Comparison of ENCODE assay signal across 1 cellular context in the genomic region with DNA sequence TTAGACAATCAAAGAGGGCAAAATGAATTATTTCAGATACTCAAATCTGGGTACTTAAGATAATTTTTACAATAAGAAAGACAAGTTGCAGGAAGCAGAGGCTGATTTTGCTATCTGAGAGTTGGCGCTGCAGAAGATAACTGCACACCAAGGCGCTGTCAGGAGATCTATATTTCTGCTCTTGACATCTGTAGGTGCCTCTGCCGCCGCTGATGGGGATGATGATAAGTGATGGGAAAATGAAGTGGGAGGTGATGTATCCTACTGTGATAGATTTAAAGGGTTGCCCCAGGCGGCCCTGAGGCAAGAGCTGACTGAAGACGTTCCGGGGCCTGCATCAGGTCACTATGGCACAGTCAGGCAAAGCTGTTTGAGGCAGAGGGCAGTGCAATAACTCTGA.
TF ChIP-seq lines count a peak whose summit lies in the region.

No MANE protein-coding gene starts in this region.

TF ChIP-seq in GM23338, 12 proteins besides CTCF, POLR2A, EP300 and RAD21 (continued from another document):
- TF ChIP-seq, protein P1, sequence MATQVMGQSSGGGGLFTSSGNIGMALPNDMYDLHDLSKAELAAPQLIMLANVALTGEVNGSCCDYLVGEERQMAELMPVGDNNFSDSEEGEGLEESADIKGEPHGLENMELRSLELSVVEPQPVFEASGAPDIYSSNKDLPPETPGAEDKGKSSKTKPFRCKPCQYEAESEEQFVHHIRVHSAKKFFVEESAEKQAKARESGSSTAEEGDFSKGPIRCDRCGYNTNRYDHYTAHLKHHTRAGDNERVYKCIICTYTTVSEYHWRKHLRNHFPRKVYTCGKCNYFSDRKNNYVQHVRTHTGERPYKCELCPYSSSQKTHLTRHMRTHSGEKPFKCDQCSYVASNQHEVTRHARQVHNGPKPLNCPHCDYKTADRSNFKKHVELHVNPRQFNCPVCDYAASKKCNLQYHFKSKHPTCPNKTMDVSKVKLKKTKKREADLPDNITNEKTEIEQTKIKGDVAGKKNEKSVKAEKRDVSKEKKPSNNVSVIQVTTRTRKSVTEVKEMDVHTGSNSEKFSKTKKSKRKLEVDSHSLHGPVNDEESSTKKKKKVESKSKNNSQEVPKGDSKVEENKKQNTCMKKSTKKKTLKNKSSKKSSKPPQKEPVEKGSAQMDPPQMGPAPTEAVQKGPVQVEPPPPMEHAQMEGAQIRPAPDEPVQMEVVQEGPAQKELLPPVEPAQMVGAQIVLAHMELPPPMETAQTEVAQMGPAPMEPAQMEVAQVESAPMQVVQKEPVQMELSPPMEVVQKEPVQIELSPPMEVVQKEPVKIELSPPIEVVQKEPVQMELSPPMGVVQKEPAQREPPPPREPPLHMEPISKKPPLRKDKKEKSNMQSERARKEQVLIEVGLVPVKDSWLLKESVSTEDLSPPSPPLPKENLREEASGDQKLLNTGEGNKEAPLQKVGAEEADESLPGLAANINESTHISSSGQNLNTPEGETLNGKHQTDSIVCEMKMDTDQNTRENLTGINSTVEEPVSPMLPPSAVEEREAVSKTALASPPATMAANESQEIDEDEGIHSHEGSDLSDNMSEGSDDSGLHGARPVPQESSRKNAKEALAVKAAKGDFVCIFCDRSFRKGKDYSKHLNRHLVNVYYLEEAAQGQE (IDR thresholded peaks at IDR 0.05; ENCODE audit: unreplicated experiment): no peak
- TF ChIP-seq EZH2 (IDR thresholded peaks at IDR 0.05; ENCODE audit: low read depth, unreplicated experiment) (no peak), CREB1 (CRISPR knock-in tag; IDR thresholded peaks at IDR 0.05; ENCODE audit: low read depth) (no peak), EZH2phosphoT487 (IDR thresholded peaks at IDR 0.05; ENCODE audit: unreplicated experiment) (no peak), ZNF114 (CRISPR knock-in tag; IDR thresholded peaks at IDR 0.05) (no peak), STAT1 (IDR thresholded peaks at IDR 0.05; ENCODE audit: unreplicated experiment) (no peak), POLR2AphosphoS5 (IDR thresholded peaks at IDR 0.05; ENCODE audit: low read depth) (no peak), ZNF331 (CRISPR knock-in tag; IDR thresholded peaks at IDR 0.05; ENCODE audit: low read depth) (no peak)
- TF ChIP-seq, protein P2, sequence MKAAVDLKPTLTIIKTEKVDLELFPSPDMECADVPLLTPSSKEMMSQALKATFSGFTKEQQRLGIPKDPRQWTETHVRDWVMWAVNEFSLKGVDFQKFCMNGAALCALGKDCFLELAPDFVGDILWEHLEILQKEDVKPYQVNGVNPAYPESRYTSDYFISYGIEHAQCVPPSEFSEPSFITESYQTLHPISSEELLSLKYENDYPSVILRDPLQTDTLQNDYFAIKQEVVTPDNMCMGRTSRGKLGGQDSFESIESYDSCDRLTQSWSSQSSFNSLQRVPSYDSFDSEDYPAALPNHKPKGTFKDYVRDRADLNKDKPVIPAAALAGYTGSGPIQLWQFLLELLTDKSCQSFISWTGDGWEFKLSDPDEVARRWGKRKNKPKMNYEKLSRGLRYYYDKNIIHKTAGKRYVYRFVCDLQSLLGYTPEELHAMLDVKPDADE (IDR thresholded peaks at IDR 0.05): no peak
- TF ChIP-seq, protein P3, sequence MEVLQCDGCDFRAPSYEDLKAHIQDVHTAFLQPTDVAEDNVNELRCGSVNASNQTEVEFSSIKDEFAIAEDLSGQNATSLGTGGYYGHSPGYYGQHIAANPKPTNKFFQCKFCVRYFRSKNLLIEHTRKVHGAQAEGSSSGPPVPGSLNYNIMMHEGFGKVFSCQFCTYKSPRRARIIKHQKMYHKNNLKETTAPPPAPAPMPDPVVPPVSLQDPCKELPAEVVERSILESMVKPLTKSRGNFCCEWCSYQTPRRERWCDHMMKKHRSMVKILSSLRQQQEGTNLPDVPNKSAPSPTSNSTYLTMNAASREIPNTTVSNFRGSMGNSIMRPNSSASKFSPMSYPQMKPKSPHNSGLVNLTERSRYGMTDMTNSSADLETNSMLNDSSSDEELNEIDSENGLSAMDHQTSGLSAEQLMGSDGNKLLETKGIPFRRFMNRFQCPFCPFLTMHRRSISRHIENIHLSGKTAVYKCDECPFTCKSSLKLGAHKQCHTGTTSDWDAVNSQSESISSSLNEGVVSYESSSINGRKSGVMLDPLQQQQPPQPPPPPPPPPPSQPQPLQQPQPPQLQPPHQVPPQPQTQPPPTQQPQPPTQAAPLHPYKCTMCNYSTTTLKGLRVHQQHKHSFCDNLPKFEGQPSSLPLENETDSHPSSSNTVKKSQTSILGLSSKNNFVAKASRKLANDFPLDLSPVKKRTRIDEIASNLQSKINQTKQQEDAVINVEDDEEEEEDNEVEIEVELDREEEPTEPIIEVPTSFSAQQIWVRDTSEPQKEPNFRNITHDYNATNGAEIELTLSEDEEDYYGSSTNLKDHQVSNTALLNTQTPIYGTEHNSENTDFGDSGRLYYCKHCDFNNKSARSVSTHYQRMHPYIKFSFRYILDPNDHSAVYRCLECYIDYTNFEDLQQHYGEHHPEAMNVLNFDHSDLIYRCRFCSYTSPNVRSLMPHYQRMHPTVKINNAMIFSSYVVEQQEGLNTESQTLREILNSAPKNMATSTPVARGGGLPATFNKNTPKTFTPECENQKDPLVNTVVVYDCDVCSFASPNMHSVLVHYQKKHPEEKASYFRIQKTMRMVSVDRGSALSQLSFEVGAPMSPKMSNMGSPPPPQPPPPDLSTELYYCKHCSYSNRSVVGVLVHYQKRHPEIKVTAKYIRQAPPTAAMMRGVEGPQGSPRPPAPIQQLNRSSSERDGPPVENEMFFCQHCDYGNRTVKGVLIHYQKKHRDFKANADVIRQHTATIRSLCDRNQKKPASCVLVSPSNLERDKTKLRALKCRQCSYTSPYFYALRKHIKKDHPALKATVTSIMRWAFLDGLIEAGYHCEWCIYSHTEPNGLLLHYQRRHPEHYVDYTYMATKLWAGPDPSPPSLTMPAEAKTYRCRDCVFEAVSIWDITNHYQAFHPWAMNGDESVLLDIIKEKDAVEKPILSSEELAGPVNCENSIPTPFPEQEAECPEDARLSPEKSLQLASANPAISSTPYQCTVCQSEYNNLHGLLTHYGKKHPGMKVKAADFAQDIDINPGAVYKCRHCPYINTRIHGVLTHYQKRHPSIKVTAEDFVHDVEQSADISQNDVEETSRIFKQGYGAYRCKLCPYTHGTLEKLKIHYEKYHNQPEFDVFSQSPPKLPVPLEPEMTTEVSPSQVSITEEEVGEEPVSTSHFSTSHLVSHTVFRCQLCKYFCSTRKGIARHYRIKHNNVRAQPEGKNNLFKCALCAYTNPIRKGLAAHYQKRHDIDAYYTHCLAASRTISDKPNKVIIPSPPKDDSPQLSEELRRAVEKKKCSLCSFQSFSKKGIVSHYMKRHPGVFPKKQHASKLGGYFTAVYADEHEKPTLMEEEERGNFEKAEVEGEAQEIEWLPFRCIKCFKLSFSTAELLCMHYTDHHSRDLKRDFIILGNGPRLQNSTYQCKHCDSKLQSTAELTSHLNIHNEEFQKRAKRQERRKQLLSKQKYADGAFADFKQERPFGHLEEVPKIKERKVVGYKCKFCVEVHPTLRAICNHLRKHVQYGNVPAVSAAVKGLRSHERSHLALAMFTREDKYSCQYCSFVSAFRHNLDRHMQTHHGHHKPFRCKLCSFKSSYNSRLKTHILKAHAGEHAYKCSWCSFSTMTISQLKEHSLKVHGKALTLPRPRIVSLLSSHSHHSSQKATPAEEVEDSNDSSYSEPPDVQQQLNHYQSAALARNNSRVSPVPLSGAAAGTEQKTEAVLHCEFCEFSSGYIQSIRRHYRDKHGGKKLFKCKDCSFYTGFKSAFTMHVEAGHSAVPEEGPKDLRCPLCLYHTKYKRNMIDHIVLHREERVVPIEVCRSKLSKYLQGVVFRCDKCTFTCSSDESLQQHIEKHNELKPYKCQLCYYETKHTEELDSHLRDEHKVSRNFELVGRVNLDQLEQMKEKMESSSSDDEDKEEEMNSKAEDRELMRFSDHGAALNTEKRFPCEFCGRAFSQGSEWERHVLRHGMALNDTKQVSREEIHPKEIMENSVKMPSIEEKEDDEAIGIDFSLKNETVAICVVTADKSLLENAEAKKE (CRISPR knock-in tag; IDR thresholded peaks at IDR 0.05): no peak
TF ChIP-seq in GM23338: peak in this region for 0.
